11 cellular contexts compared by ENCODE assay signal in genomic region chr7:99953649-99954048, GRCh38. TPM values are rescaled to one million over a fixed set of nuclear protein-coding genes. Genes with fewer than 3 reads are reported as not detected.
DNase-seq lines count a peak whose midpoint lies in the region; ATAC-seq and TF ChIP-seq lines count a peak whose summit lies in the region.
"Had no signal": no experiment of that assay in that cellular context is flagged by ENCODE, and none has a peak within 500 bp of the region (broad histone marks: within the 10 kb centered on the region; RNA-seq: fewer than 3 reads in every experiment).

No MANE protein-coding gene starts in this region.

- no peak overlapping the region for H3K4me3 ChIP-seq in body of pancreas
- no peak overlapping the region for H3K4me3 ChIP-seq in mucosa of descending colon

- H3K27me3 ChIP-seq in body of pancreas = no peaks in the 10 kb centered on the region

- TF ChIP-seq POLR2A in body of pancreas (IDR thresholded peaks at IDR 0.05) = no peak

- ATAC-seq in body of pancreas (peak; percentile 45), mucosa of descending colon (peak; percentile 35), GM18909 (IDR thresholded peaks at IDR 0.05; ENCODE audit: poor library complexity, unreplicated experiment) (no peak)

- intact Hi-C loops in body of pancreas (cut with DNase I) (no loop called here), mucosa of descending colon (cut with DNase I, micrococcal nuclease) (no loop called here)

- H3K9me3 ChIP-seq in body of pancreas = no peaks in the 10 kb centered on the region
- H3K9me3 ChIP-seq in mucosa of descending colon = peaks cover 4% of the 10 kb centered on the region

- TF ChIP-seq CTCF in body of pancreas (IDR thresholded peaks at IDR 0.05) = no peak
- no peak for TF ChIP-seq CTCF in mucosa of descending colon (IDR thresholded peaks at IDR 0.05)

- H3K4me1 ChIP-seq in body of pancreas = no peaks in the 10 kb centered on the region
- no peaks in the 10 kb centered on the region for H3K4me1 ChIP-seq in mucosa of descending colon (ENCODE audit: low read depth)

- DNase-seq in EH (ENCODE audit: low read depth) = peak; percentile 40
- DNase-seq in LoVo (ENCODE audit: low spot score) = peak; percentile 62
- DNase-seq in body of pancreas = peak in 2 of 4 donors; percentile 25 to 58
- no peak for DNase-seq in mucosa of descending colon
- no peak for DNase-seq in NCI-H128 (lab: John Stamatoyannopoulos, UW; ENCODE audit: unreplicated experiment)
- no peak for DNase-seq in cerebellar cortex (ENCODE audit: low spot score)
- DNase-seq in NCI-H146 (lab: John Stamatoyannopoulos, UW) = no peak
- DNase-seq: amniotic stem cell, islet precursor cell, NCI-H1417 had no signal

- WGBS in body of pancreas, 2 donors = 67 to 90% methylated on average over 3 of the region's 3 CpGs

- no peak overlapping the region for H3K27ac ChIP-seq in body of pancreas

- no peaks in the 10 kb centered on the region for H3K36me3 ChIP-seq in body of pancreas (replicated peaks in 1 of 2; ENCODE audit: insufficient read depth in 1 of 2, low read depth in 2 of 2)
- no peaks in the 10 kb centered on the region for H3K36me3 ChIP-seq in mucosa of descending colon (ENCODE audit: low read depth)

RNA-seq across cellular contexts. Expression of gene AZGP1, which starts 22.2 kb away (rescaled TPM):
- total RNA-seq in body of pancreas = 100 to 1,000 TPM; 133 to 271 TPM
- 1 to 10 TPM; 3.8 to 7.9 (median 6.0) TPM for total RNA-seq in mucosa of descending colon

RNA-seq across cellular contexts. Expression of gene GJC3, which starts 24.2 kb away (rescaled TPM):
- total RNA-seq in body of pancreas = not detected
- not detected for total RNA-seq in mucosa of descending colon

RNA-seq across cellular contexts. Expression of gene TRIM4, which starts 34.3 kb away (rescaled TPM):
- total RNA-seq in body of pancreas (10 to 100 TPM; 31.9 to 41.9 TPM), mucosa of descending colon (10 to 100 TPM; 22.2 to 29.2 (median 25.2) TPM)

Comparison
In these comparisons a context has a peak if more than half of its experiments do, and no peak if none do; other contexts are left out.
1. DNase-seq: peak in EH (single experiment) and LoVo (single experiment); none in mucosa of descending colon (0 of 3), NCI-H128 (single experiment), cerebellar cortex (single experiment) and NCI-H146 (single experiment).
2. RNA of gene AZGP1, which starts 22.2 kb away (total RNA-seq): 133 to 271 TPM in body of pancreas; 3.8 to 7.9 TPM in mucosa of descending colon; every median in the first group is over 10 times any median in the second.